Comparison of ENCODE assay signal across 6 cellular contexts in genomic region chr3:115839246-115839645, GRCh38.
"Had no signal": no experiment of that assay in that cellular context is flagged by ENCODE, and none has a peak within 500 bp of the region (broad histone marks: within the 10 kb centered on the region; RNA-seq: fewer than 3 reads in every experiment).

No MANE protein-coding gene starts in this region.

- H3K4me3 ChIP-seq: K562 had no signal

- DNase-seq: IMR-90, KBM-7, KG1 had no signal

- H3K27ac ChIP-seq: HL-60, KMS-11 had no signal

- H3K9ac ChIP-seq: KMS-11 had no signal
